27 cellular contexts compared by ENCODE assay signal in the genomic region with DNA sequence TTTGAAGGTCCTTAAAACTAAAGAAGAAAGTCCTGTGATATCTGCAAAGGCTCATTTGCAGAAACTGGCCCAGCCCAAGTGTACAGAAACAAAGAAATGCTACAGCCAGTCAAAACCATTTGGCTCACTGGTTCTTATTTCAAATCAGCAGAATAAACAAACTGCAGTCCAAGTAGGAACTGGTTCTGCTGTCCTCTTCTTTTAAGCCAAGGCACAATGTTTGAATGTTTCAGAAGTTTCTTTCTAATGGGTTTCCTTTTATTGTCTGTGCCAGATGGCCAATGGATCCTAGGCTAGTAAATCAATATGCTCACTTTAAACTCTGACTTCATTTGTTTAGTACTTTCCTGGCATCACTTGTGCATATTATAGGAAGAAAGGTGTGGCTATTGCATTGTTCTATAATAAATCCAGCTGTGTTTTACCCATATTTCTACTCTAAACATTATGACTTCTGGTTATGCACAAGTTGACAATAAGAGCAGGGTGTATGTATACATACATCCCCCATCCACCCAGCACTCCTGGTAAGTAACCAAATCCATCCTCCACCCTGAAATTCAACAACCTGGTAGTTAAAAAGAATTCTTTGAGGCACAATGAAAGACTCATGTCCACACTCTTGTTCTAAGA.
"Had no signal": no experiment of that assay in that cellular context is flagged by ENCODE, and none has a peak within 500 bp of the region (broad histone marks: within the 10 kb centered on the region; RNA-seq: fewer than 3 reads in every experiment).

No MANE protein-coding gene starts in this region.

- H3K27ac ChIP-seq: lower lobe of right lung, parathyroid adenoma, testis, vagina had no signal

- H3K4me3 ChIP-seq: lower lobe of right lung, smooth muscle cell, testis, vagina had no signal

- H3K27ac Mint-ChIP-seq: activated CD4-positive, alpha-beta memory T cell treated with anti-CD3 and anti-CD28 coated beads for 36 hours; activated naive CD8-positive, alpha-beta T cell treated with anti-CD3 and anti-CD28 coated beads, Interleukin-2, amount 10 ng/mL, durations not matched to agents 7 days and 5 days; naive B cell; stimulated activated memory B cell treated with anti-CD40 and anti-IgM and Interleukin-4, amounts not matched to agents 10 μg/mL and 1 μg/mL and 100 μg/mL, for 72 hours; T-helper 1 cell treated with Interleukin-12 subunit alpha and Interleukin-12 subunit beta and Interleukin-4 antibody, amounts not matched to agents 30 μg/mL and 1 μg/mL, for 36 hours; type B pancreatic cell had no signal

- H3K27me3 Mint-ChIP-seq: activated CD4-positive, alpha-beta memory T cell treated with anti-CD3 and anti-CD28 coated beads for 36 hours; activated naive CD8-positive, alpha-beta T cell treated with anti-CD3 and anti-CD28 coated beads, Interleukin-2, amount 10 ng/mL, durations not matched to agents 7 days and 5 days; naive B cell; stimulated activated memory B cell treated with anti-CD40 and anti-IgM and Interleukin-4, amounts not matched to agents 10 μg/mL and 1 μg/mL and 100 μg/mL, for 72 hours; type B pancreatic cell had no signal

- ATAC-seq: lower lobe of right lung; sciatic nerve; stimulated activated memory B cell treated with anti-CD40 and anti-IgM and Interleukin-4, amounts not matched to agents 10 μg/mL and 1 μg/mL and 100 μg/mL, for 72 hours had no signal

- H3K9me3 Mint-ChIP-seq: activated CD4-positive, alpha-beta memory T cell treated with anti-CD3 and anti-CD28 coated beads for 36 hours; type B pancreatic cell had no signal

- H3K4me1 ChIP-seq: lower lobe of right lung, parathyroid adenoma had no signal

- H3K36me3 Mint-ChIP-seq: activated CD4-positive, alpha-beta memory T cell treated with anti-CD3 and anti-CD28 coated beads for 36 hours; activated naive CD8-positive, alpha-beta T cell treated with anti-CD3 and anti-CD28 coated beads, Interleukin-2, amount 10 ng/mL, durations not matched to agents 7 days and 5 days; naive B cell; stimulated activated memory B cell treated with anti-CD40 and anti-IgM and Interleukin-4, amounts not matched to agents 10 μg/mL and 1 μg/mL and 100 μg/mL, for 72 hours; type B pancreatic cell had no signal

- H3K9me3 ChIP-seq: lower lobe of right lung, testis, vagina had no signal

- H3K4me1 Mint-ChIP-seq: activated naive CD8-positive, alpha-beta T cell treated with anti-CD3 and anti-CD28 coated beads, Interleukin-2, amount 10 ng/mL, durations not matched to agents 7 days and 5 days; naive B cell; stimulated activated memory B cell treated with anti-CD40 and anti-IgM and Interleukin-4, amounts not matched to agents 10 μg/mL and 1 μg/mL and 100 μg/mL, for 72 hours had no signal

- H3K36me3 ChIP-seq: lower lobe of right lung, vagina had no signal

- H3K27me3 ChIP-seq: testis, vagina had no signal

- H3K4me3 Mint-ChIP-seq: activated CD4-positive, alpha-beta memory T cell treated with anti-CD3 and anti-CD28 coated beads for 36 hours; activated naive CD8-positive, alpha-beta T cell treated with anti-CD3 and anti-CD28 coated beads, Interleukin-2, amount 10 ng/mL, durations not matched to agents 7 days and 5 days; naive B cell; stimulated activated memory B cell treated with anti-CD40 and anti-IgM and Interleukin-4, amounts not matched to agents 10 μg/mL and 1 μg/mL and 100 μg/mL, for 72 hours; T-helper 1 cell treated with Interleukin-12 subunit alpha and Interleukin-12 subunit beta and Interleukin-4 antibody, amounts not matched to agents 30 μg/mL and 1 μg/mL, for 36 hours; type B pancreatic cell had no signal

- DNase-seq: activated CD4-positive, alpha-beta memory T cell treated with anti-CD3 and anti-CD28 coated beads for 36 hours; activated CD4-positive, alpha-beta T cell treated with anti-CD3 and anti-CD28 coated beads for 4 hours; activated CD4-positive, CD25-positive, alpha-beta regulatory T cell; activated naive CD4-positive, alpha-beta T cell treated with Interleukin-2 at 50 U/mL for 16 hours; activated naive CD8-positive, alpha-beta T cell treated with anti-CD3 and anti-CD28 coated beads, Interleukin-2, amount 10 ng/mL, durations not matched to agents 7 days and 5 days; activated T-cell treated with anti-CD3 and anti-CD28 coated beads, Interleukin-2, amount 50 U/mL, for 48 hours; amniotic stem cell; cerebellar nuclear complex; cortex of kidney; erythroblast; foreskin melanocyte; hypothalamus; left cardiac atrium; lower lobe of right lung; mesendoderm; naive B cell; nucleus accumbens; stimulated activated CD4-positive, alpha-beta T cell treated with anti-CD3 and anti-CD28 coated beads, Interleukin-15, amount 100 ng/mL, for 24 hours; T1000; testis had no signal
